In the genomic region with DNA sequence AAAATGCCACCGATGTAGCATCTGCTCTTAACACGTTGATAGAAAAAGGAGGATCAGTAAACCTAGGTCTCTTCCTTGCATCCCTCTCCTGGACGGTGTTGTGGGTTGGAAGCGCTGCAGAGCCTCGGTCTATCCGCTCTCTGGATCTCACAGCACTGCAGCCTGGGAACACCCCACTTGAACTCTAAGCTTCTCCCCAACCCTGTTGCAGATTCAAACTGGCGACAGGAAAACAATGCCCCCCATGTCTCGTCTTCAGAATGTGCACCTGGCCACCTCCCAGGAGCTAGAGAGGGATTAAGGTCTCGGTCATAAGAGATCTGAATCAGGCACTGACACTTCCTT, we compare ENCODE assay signal across 8 cellular contexts. TPM values are rescaled to one million over a fixed set of nuclear protein-coding genes. Genes with fewer than 3 reads are reported as not detected.
DNase-seq lines count a peak whose midpoint lies in the region; ATAC-seq and TF ChIP-seq lines count a peak whose summit lies in the region.

No MANE protein-coding gene starts in this region.

- no peak for TF ChIP-seq POLR2A in body of pancreas (IDR thresholded peaks at IDR 0.05)

- DNase-seq in activated effector memory CD4-positive, alpha-beta T cell treated with anti-CD3 and anti-CD28 coated beads, Interleukin-2, amount 50 U/mL, for 16 hours, result peak; percentile 66
- no peak for DNase-seq in activated effector memory CD4-positive, alpha-beta T cell treated with Interleukin-2 at 50 U/mL for 16 hours
- DNase-seq in NCI-H345 (lab: John Stamatoyannopoulos, UW) (peak; percentile 40), body of pancreas (peak in 2 of 4 donors; percentile 8 to 18), lung (ENCODE audit: low spot score) (no peak), tibial artery (no peak)

- ATAC-seq in body of pancreas (no peak), lung (ENCODE audit: insufficient read depth, low FRiP score) (no peak), GM21786 (IDR thresholded peaks at IDR 0.05; ENCODE audit: unreplicated experiment) (no peak), HG02852 (IDR thresholded peaks at IDR 0.05; ENCODE audit: unreplicated experiment) (no peak)

- intact Hi-C loops in body of pancreas (cut with DNase I), result no loop called here
- intact Hi-C loops in tibial artery (cut with DNase I; ENCODE audit: low total_unique reads), result no loop called here

- H3K27me3 ChIP-seq in body of pancreas (no peaks in the 10 kb centered on the region), lung (ENCODE audit: control insufficient read depth, insufficient read depth) (no peaks in the 10 kb centered on the region), tibial artery (no peaks in the 10 kb centered on the region)

- 1 to 2% methylated on average over 6 to 9 of the region's 9 CpGs for WGBS in body of pancreas, 2 donors
- WGBS in lung, 2 donors, result 1% methylated on average over 9 of the region's 9 CpGs

- TF ChIP-seq CTCF in body of pancreas (IDR thresholded peaks at IDR 0.05) (no peak), lung (IDR thresholded peaks at IDR 0.05; ENCODE audit: control extremely low read depth, extremely low read depth) (no peak), tibial artery (IDR thresholded peaks at IDR 0.05) (no peak)

- H3K9me3 ChIP-seq in body of pancreas (no peaks in the 10 kb centered on the region), lung (ENCODE audit: control insufficient read depth in 2 of 2, insufficient read depth in 1 of 2, low read length in 1 of 2) (no peaks in the 10 kb centered on the region), tibial artery (no peaks in the 10 kb centered on the region)

- H3K4me1 ChIP-seq in body of pancreas, result peaks cover 8% of the 10 kb centered on the region
- H3K4me1 ChIP-seq in lung (ENCODE audit: control insufficient read depth in 2 of 2, insufficient read depth in 2 of 2, low read length in 2 of 2), result peaks cover 2 to 6% of the 10 kb centered on the region in 2 donors
- H3K4me1 ChIP-seq in tibial artery, result peaks cover 0 to 9% (median 2%) of the 10 kb centered on the region in 4 donors

- H3K4me3 ChIP-seq in body of pancreas (peak overlapping the region; percentile 9 to 47), lung (peak overlapping the region; percentile 43), tibial artery (peak overlapping the region; percentile 66 to 95)

- H3K36me3 ChIP-seq in body of pancreas (replicated peaks in 1 of 2; ENCODE audit: insufficient read depth in 1 of 2, low read depth in 2 of 2) (no peaks in the 10 kb centered on the region), lung (ENCODE audit: control insufficient read depth in 2 of 2, insufficient read depth in 2 of 2, low read length in 2 of 2) (no peaks in the 10 kb centered on the region), tibial artery (no peaks in the 10 kb centered on the region)

- H3K27ac ChIP-seq in body of pancreas (peak overlapping the region; percentile 51 to 77 (median 66)), lung (ENCODE audit: low read depth in 1 of 2, low read length in 1 of 2) (peak overlapping the region; percentile 67 to 70), tibial artery (peak overlapping the region; percentile 79 to 85)

RNA-seq across cellular contexts. Expression of a gene that starts 0.5 kb away (rescaled TPM):
- 10 to 100 TPM in 1 of 2 donors, 1 to 10 TPM in 1; 8.8 to 10.2 TPM for total RNA-seq in body of pancreas
- total RNA-seq in lung, result 10 to 100 TPM; 24.6 to 39.9 TPM
- 10 to 100 TPM; 23.3 to 30.2 TPM for polyA plus RNA-seq in lung

RNA-seq across cellular contexts. Expression of a gene that starts 47.9 kb away (rescaled TPM):
- total RNA-seq in body of pancreas, result 1 to 10 TPM; 2.0 to 4.2 TPM
- total RNA-seq in lung, result 10 to 100 TPM in 1 of 2 donors, 1 to 10 TPM in 1; 5.3 to 13.2 TPM
- polyA plus RNA-seq in lung, result 10 to 100 TPM in 1 of 2 donors, 1 to 10 TPM in 1; 3.2 to 10.4 TPM

RNA-seq across cellular contexts. Expression of a gene that starts 53.6 kb away (rescaled TPM):
- total RNA-seq in body of pancreas (1 to 10 TPM; 4.2 to 4.9 TPM), lung (10 to 100 TPM in 1 of 2 donors, 1 to 10 TPM in 1; 9.3 to 10.6 TPM)
- 1 to 10 TPM; 3.1 to 6.5 TPM for polyA plus RNA-seq in lung

Comparison
In these comparisons a context has a peak if more than half of its experiments do, and no peak if none do; other contexts are left out.
1. DNase-seq: peak in activated effector memory CD4-positive, alpha-beta T cell treated with anti-CD3 and anti-CD28 coated beads, Interleukin-2, amount 50 U/mL, for 16 hours (single experiment) and NCI-H345 (single experiment); none in activated effector memory CD4-positive, alpha-beta T cell treated with Interleukin-2 at 50 U/mL for 16 hours (single experiment), lung (single experiment) and tibial artery (0 of 2).
2. H3K4me3 ChIP-seq: peak in every context shown above with its lines; median percentile 80 in tibial artery; 43 in lung; 28 in body of pancreas.
3. Peak in every context shown above with its lines, with median percentiles within 50 percentile points of each other: H3K27ac ChIP-seq.